In the genomic region with DNA sequence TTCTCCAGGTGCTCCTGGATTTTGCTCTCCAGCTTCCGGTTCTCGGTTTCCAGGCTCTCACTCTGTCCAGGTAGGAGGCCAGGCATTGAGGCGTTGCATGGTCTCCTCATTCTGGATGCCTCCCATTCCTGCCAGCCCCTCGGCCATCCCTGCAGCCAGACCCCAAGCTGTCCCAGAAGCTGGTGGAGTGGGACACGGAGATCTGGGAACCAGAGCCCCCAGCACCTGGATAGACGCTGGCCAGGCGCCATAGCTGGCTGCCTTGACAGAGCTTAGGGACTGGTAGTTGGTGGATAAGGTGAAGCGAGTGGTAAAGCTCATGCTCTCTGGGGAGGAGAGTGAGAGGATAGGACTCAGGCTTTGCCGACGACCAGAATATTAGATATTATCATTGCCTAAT, we compare ENCODE assay signal across 18 cellular contexts. TPM values are rescaled to one million over a fixed set of nuclear protein-coding genes. Genes with fewer than 3 reads are reported as not detected.
DNase-seq lines count a peak whose midpoint lies in the region; ATAC-seq and TF ChIP-seq lines count a peak whose summit lies in the region.
"Had no signal": no experiment of that assay in that cellular context is flagged by ENCODE, and none has a peak within 500 bp of the region (broad histone marks: within the 10 kb centered on the region; RNA-seq: fewer than 3 reads in every experiment).

No MANE protein-coding gene starts in this region.

- no peaks in the 10 kb centered on the region for H3K27me3 ChIP-seq in suprapubic skin
- H3K27me3 ChIP-seq: vagina had no signal

- no peak for TF ChIP-seq EP300 in suprapubic skin (IDR thresholded peaks at IDR 0.05)

- H3K36me3 ChIP-seq in suprapubic skin = no peaks in the 10 kb centered on the region
- H3K36me3 ChIP-seq: vagina had no signal

- no peak for DNase-seq in activated naive CD4-positive, alpha-beta T cell treated with anti-CD3 and anti-CD28 coated beads, Interleukin-2, amount 10 ng/mL, durations not matched to agents 7 days and 5 days
- no peak for DNase-seq in activated naive CD4-positive, alpha-beta T cell treated with anti-CD3 and anti-CD28 coated beads for 36 hours
- DNase-seq in memory B cell (ENCODE audit: low spot score in 2 of 2) (no peak), suprapubic skin (ENCODE audit: low spot score in 2 of 2) (no peak), ureter (ENCODE audit: low spot score) (no peak), middle frontal gyrus (ENCODE audit: extremely low spot score, low spot score) (no peak), hypothalamus (lab: John Stamatoyannopoulos, UW) (no peak)
- DNase-seq: C1 segment of cervical spinal cord; effector CD8-positive, alpha-beta T cell; GM23248; NCI-H1436 treated with DMSO at 0.1 percent for 48 hours; NCI-H748 treated with DMSO at 0.1 percent for 48 hours; occipital lobe; SHP77 treated with DMSO at 0.1 percent for 48 hours; stimulated activated CD4-positive, alpha-beta T cell treated with anti-CD3 and anti-CD28 coated beads, Interleukin-4, amount 100 ng/mL, for 4 hours had no signal

- peaks cover 31% of the 10 kb centered on the region for H3K4me1 ChIP-seq in suprapubic skin

- TF ChIP-seq CTCF in VCaP (conservative IDR thresholded peaks at IDR 0.05) (no peak), suprapubic skin (IDR thresholded peaks at IDR 0.05) (no peak)

- intact Hi-C loops in activated naive CD4-positive, alpha-beta T cell treated with anti-CD3 and anti-CD28 coated beads for 36 hours (cut with micrococcal nuclease) = no loop called here

- H3K36me3 Mint-ChIP-seq in activated naive CD4-positive, alpha-beta T cell treated with anti-CD3 and anti-CD28 coated beads, Interleukin-2, amount 10 ng/mL, durations not matched to agents 7 days and 5 days = peaks cover 36% of the 10 kb centered on the region
- peaks cover 17% of the 10 kb centered on the region for H3K36me3 Mint-ChIP-seq in activated naive CD4-positive, alpha-beta T cell treated with anti-CD3 and anti-CD28 coated beads for 36 hours (ENCODE audit: low read depth)
- peaks cover 22% of the 10 kb centered on the region for H3K36me3 Mint-ChIP-seq in memory B cell

- H3K4me1 Mint-ChIP-seq in activated naive CD4-positive, alpha-beta T cell treated with anti-CD3 and anti-CD28 coated beads, Interleukin-2, amount 10 ng/mL, durations not matched to agents 7 days and 5 days = peaks cover 70% of the 10 kb centered on the region
- peaks cover 75% of the 10 kb centered on the region for H3K4me1 Mint-ChIP-seq in activated naive CD4-positive, alpha-beta T cell treated with anti-CD3 and anti-CD28 coated beads for 36 hours (ENCODE audit: low read depth)
- peaks cover 46% of the 10 kb centered on the region for H3K4me1 Mint-ChIP-seq in memory B cell

- no peak overlapping the region for H3K4me3 ChIP-seq in suprapubic skin
- H3K4me3 ChIP-seq: GM23248, vagina had no signal

- peak overlapping the region; percentile 47 for H3K27ac Mint-ChIP-seq in activated naive CD4-positive, alpha-beta T cell treated with anti-CD3 and anti-CD28 coated beads, Interleukin-2, amount 10 ng/mL, durations not matched to agents 7 days and 5 days
- no peak overlapping the region for H3K27ac Mint-ChIP-seq in activated naive CD4-positive, alpha-beta T cell treated with anti-CD3 and anti-CD28 coated beads for 36 hours
- peak overlapping the region; percentile 90 for H3K27ac Mint-ChIP-seq in memory B cell

- no peak for ATAC-seq in memory B cell (ENCODE audit: low read depth)
- ATAC-seq: activated naive CD4-positive, alpha-beta T cell treated with anti-CD3 and anti-CD28 coated beads, Interleukin-2, amount 50 U/mL, for 72 hours had no signal

- no peaks in the 10 kb centered on the region for H3K9me3 ChIP-seq in suprapubic skin
- H3K9me3 ChIP-seq: vagina had no signal

- TF ChIP-seq POLR2A in suprapubic skin (IDR thresholded peaks at IDR 0.05) = no peak

- no peaks in the 10 kb centered on the region for H3K27me3 Mint-ChIP-seq in activated naive CD4-positive, alpha-beta T cell treated with anti-CD3 and anti-CD28 coated beads, Interleukin-2, amount 10 ng/mL, durations not matched to agents 7 days and 5 days
- no peaks in the 10 kb centered on the region for H3K27me3 Mint-ChIP-seq in activated naive CD4-positive, alpha-beta T cell treated with anti-CD3 and anti-CD28 coated beads for 36 hours (ENCODE audit: low read depth)
- H3K27me3 Mint-ChIP-seq in memory B cell = no peaks in the 10 kb centered on the region

- no peaks in the 10 kb centered on the region for H3K9me3 Mint-ChIP-seq in activated naive CD4-positive, alpha-beta T cell treated with anti-CD3 and anti-CD28 coated beads, Interleukin-2, amount 10 ng/mL, durations not matched to agents 7 days and 5 days
- no peaks in the 10 kb centered on the region for H3K9me3 Mint-ChIP-seq in activated naive CD4-positive, alpha-beta T cell treated with anti-CD3 and anti-CD28 coated beads for 36 hours
- H3K9me3 Mint-ChIP-seq in memory B cell = no peaks in the 10 kb centered on the region
- H3K9me3 Mint-ChIP-seq: activated naive CD4-positive, alpha-beta T cell treated with anti-CD3 and anti-CD28 coated beads, Interleukin-2, amount 50 U/mL, for 72 hours had no signal

- H3K27ac ChIP-seq in VCaP = peak overlapping the region; percentile 66
- H3K27ac ChIP-seq in suprapubic skin = peak overlapping the region; percentile 3
- H3K27ac ChIP-seq: GM23248, vagina had no signal

- no peak overlapping the region for H3K4me3 Mint-ChIP-seq in activated naive CD4-positive, alpha-beta T cell treated with anti-CD3 and anti-CD28 coated beads, Interleukin-2, amount 10 ng/mL, durations not matched to agents 7 days and 5 days
- H3K4me3 Mint-ChIP-seq in activated naive CD4-positive, alpha-beta T cell treated with anti-CD3 and anti-CD28 coated beads for 36 hours = no peak overlapping the region
- H3K4me3 Mint-ChIP-seq in memory B cell = no peak overlapping the region

- WGBS in suprapubic skin = 77% methylated on average over 10 of the region's 10 CpGs

- CTCF ChIA-PET in activated naive CD4-positive, alpha-beta T cell treated with anti-CD3 and anti-CD28 coated beads, Interleukin-2, amount 10 ng/mL, durations not matched to agents 7 days and 5 days (lab: Charles Lee) = interaction anchor here (1.8 to 2.6 kb wide), 2 partner anchors 10 to 23 kb away, joined by 6 to 8 read pairs; no protein-coding TSS in a partner anchor
- CTCF ChIA-PET in activated naive CD4-positive, alpha-beta T cell treated with anti-CD3 and anti-CD28 coated beads for 36 hours (lab: Charles Lee) = interaction anchor here (0.7 to 1.8 kb wide), 6 partner anchors 9 to 141 kb away, joined by 3 to 10 read pairs (median 4); partner anchors contain the start of gene RAP1A

RNA-seq across cellular contexts. Expression of gene RAP1A, which starts 29.6 kb away (rescaled TPM):
- total RNA-seq in activated naive CD4-positive, alpha-beta T cell treated with anti-CD3 and anti-CD28 coated beads for 36 hours = 100 to 1,000 TPM; 152 to 155 TPM
- total RNA-seq in suprapubic skin (10 to 100 TPM; 31.0 to 38.4 (median 35.3) TPM), ureter (80.3 TPM)
